ENCODE assay signal across 26 cellular contexts in the genomic region with DNA sequence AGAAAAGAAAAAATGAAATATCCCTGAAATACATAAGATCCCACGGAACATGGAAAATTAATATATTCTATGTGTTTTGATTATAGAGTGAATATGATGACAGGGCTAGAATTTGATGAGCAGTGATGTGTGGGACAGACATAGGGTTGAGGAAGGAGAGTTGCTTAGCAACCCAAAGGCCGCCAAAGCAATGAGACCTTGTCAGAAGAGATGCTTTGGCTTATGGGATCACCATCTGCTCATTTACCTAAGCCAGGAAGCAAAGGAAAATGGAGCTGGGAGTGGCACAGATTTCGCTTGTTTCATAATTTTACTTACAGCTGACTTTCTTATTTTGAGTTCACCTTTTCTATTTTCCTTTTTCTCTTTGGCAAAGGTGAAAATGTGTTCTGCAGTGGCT. TPM values are rescaled to one million over a fixed set of nuclear protein-coding genes. Genes with fewer than 3 reads are reported as not detected.
"Had no signal": no experiment of that assay in that cellular context is flagged by ENCODE, and none has a peak within 500 bp of the region (broad histone marks: within the 10 kb centered on the region; RNA-seq: fewer than 3 reads in every experiment).

No MANE protein-coding gene starts in this region.

- ATAC-seq: activated CD4-positive, CD25-positive, alpha-beta regulatory T cell treated with anti-CD3 and anti-CD28 coated beads, Interleukin-2, amount 50 U/mL, for 24 hours; body of pancreas; heart right ventricle; lower lobe of right lung; stimulated activated naive B cell treated with anti-CD40 and anti-IgM and Interleukin-4, amounts not matched to agents 10 μg/mL and 1 μg/mL and 100 μg/mL, for 72 hours had no signal

- H3K4me1 Mint-ChIP-seq: activated CD4-positive, alpha-beta memory T cell treated with anti-CD3 and anti-CD28 coated beads, Interleukin-2, amount 10 ng/mL, durations not matched to agents 7 days and 5 days; activated CD4-positive, alpha-beta T cell treated with anti-CD3 and anti-CD28 coated beads, Interleukin-2, amount 10 ng/mL, durations not matched to agents 24 days and 14 days; activated naive CD4-positive, alpha-beta T cell treated with anti-CD3 and anti-CD28 coated beads, Interleukin-2, amount 50 U/mL, for 24 hours; neural crest cell had no signal

- H3K27ac Mint-ChIP-seq: activated CD4-positive, alpha-beta memory T cell treated with anti-CD3 and anti-CD28 coated beads, Interleukin-2, amount 10 ng/mL, durations not matched to agents 7 days and 5 days; activated CD4-positive, alpha-beta T cell treated with anti-CD3 and anti-CD28 coated beads, Interleukin-2, amount 10 ng/mL, durations not matched to agents 24 days and 14 days; activated naive CD4-positive, alpha-beta T cell treated with anti-CD3 and anti-CD28 coated beads, Interleukin-2, amount 50 U/mL, for 24 hours; activated T-helper 1 cell treated with anti-CD3 and anti-CD28 coated beads, Interleukin-12 subunit alpha, Interleukin-12 subunit beta, Interleukin-2, Interleukin-4 antibody, amounts not matched to agents 30 ng/mL and 10 ng/mL and 1 ng/mL, durations not matched to agents 14 hours and 24 hours and 36 hours; dendritic cell treated with granulocyte-macrophage colony-stimulating factor and Interleukin-4, amounts not matched to agents 40 ng/mL and 50 ng/mL, for 4 days; stimulated activated naive B cell treated with anti-CD40 and anti-IgM and Interleukin-4, amounts not matched to agents 10 μg/mL and 1 μg/mL and 100 μg/mL, for 72 hours had no signal

- H3K4me3 Mint-ChIP-seq: activated CD4-positive, alpha-beta memory T cell treated with anti-CD3 and anti-CD28 coated beads, Interleukin-2, amount 10 ng/mL, durations not matched to agents 7 days and 5 days; activated CD4-positive, alpha-beta T cell treated with anti-CD3 and anti-CD28 coated beads, Interleukin-2, amount 10 ng/mL, durations not matched to agents 24 days and 14 days; activated naive CD4-positive, alpha-beta T cell treated with anti-CD3 and anti-CD28 coated beads, Interleukin-2, amount 50 U/mL, for 24 hours; activated T-helper 1 cell treated with anti-CD3 and anti-CD28 coated beads, Interleukin-12 subunit alpha, Interleukin-12 subunit beta, Interleukin-2, Interleukin-4 antibody, amounts not matched to agents 30 ng/mL and 10 ng/mL and 1 ng/mL, durations not matched to agents 14 hours and 24 hours and 36 hours; dendritic cell treated with granulocyte-macrophage colony-stimulating factor and Interleukin-4, amounts not matched to agents 40 ng/mL and 50 ng/mL, for 4 days; neural crest cell; stimulated activated naive B cell treated with anti-CD40 and anti-IgM and Interleukin-4, amounts not matched to agents 10 μg/mL and 1 μg/mL and 100 μg/mL, for 72 hours had no signal

- DNase-seq: activated CD4-positive, alpha-beta memory T cell treated with anti-CD3 and anti-CD28 coated beads, Interleukin-2, amount 10 ng/mL, durations not matched to agents 7 days and 5 days; activated CD4-positive, alpha-beta T cell treated with anti-CD3 and anti-CD28 coated beads, Interleukin-2, amount 10 ng/mL, durations not matched to agents 24 days and 14 days; activated gamma-delta T cell treated with Interleukin-2 at 50 U/mL for 16 hours; activated T-cell treated with anti-CD3 and anti-CD28 coated beads for 4 hours; anterior cingulate cortex; body of pancreas; effector CD8-positive, alpha-beta T cell; erythroblast; foreskin fibroblast; heart right ventricle; lower lobe of right lung; mesendoderm; naive B cell; retina; stimulated activated CD4-positive, alpha-beta T cell treated with anti-CD3 and anti-CD28 coated beads, Interleukin-2, amount 100 ng/mL, for 48 hours; stimulated activated CD8-positive, alpha-beta memory T cell treated with anti-CD3 and anti-CD28 coated beads, Interleukin-4, amount 100 ng/mL, for 48 hours; stimulated activated naive B cell treated with anti-CD40 and anti-IgM and Interleukin-4, amounts not matched to agents 10 μg/mL and 1 μg/mL and 100 μg/mL, for 72 hours; testis; trophoblast cell; uterus had no signal

- H3K36me3 Mint-ChIP-seq: activated naive CD4-positive, alpha-beta T cell treated with anti-CD3 and anti-CD28 coated beads, Interleukin-2, amount 50 U/mL, for 24 hours; naive B cell; stimulated activated naive B cell treated with anti-CD40 and anti-IgM and Interleukin-4, amounts not matched to agents 10 μg/mL and 1 μg/mL and 100 μg/mL, for 72 hours had no signal

- H3K9me3 Mint-ChIP-seq: activated CD4-positive, alpha-beta memory T cell treated with anti-CD3 and anti-CD28 coated beads, Interleukin-2, amount 10 ng/mL, durations not matched to agents 7 days and 5 days; activated CD4-positive, alpha-beta T cell treated with anti-CD3 and anti-CD28 coated beads, Interleukin-2, amount 10 ng/mL, durations not matched to agents 24 days and 14 days; activated naive CD4-positive, alpha-beta T cell treated with anti-CD3 and anti-CD28 coated beads, Interleukin-2, amount 50 U/mL, for 24 hours; activated T-helper 1 cell treated with anti-CD3 and anti-CD28 coated beads, Interleukin-12 subunit alpha, Interleukin-12 subunit beta, Interleukin-2, Interleukin-4 antibody, amounts not matched to agents 30 ng/mL and 10 ng/mL and 1 ng/mL, durations not matched to agents 14 hours and 24 hours and 36 hours; naive B cell; stimulated activated naive B cell treated with anti-CD40 and anti-IgM and Interleukin-4, amounts not matched to agents 10 μg/mL and 1 μg/mL and 100 μg/mL, for 72 hours had no signal

- H3K27me3 Mint-ChIP-seq: activated CD4-positive, alpha-beta memory T cell treated with anti-CD3 and anti-CD28 coated beads, Interleukin-2, amount 10 ng/mL, durations not matched to agents 7 days and 5 days; activated CD4-positive, alpha-beta T cell treated with anti-CD3 and anti-CD28 coated beads, Interleukin-2, amount 10 ng/mL, durations not matched to agents 24 days and 14 days; activated naive CD4-positive, alpha-beta T cell treated with anti-CD3 and anti-CD28 coated beads, Interleukin-2, amount 50 U/mL, for 24 hours; dendritic cell treated with granulocyte-macrophage colony-stimulating factor and Interleukin-4, amounts not matched to agents 40 ng/mL and 50 ng/mL, for 4 days; naive B cell; stimulated activated naive B cell treated with anti-CD40 and anti-IgM and Interleukin-4, amounts not matched to agents 10 μg/mL and 1 μg/mL and 100 μg/mL, for 72 hours had no signal

RNA-seq across cellular contexts. Expression of a gene that starts 20.9 kb away (rescaled TPM):
- total RNA-seq: activated CD4-positive, alpha-beta memory T cell treated with anti-CD3 and anti-CD28 coated beads, Interleukin-2, amount 10 ng/mL, durations not matched to agents 7 days and 5 days; activated CD4-positive, alpha-beta T cell treated with anti-CD3 and anti-CD28 coated beads, Interleukin-2, amount 10 ng/mL, durations not matched to agents 24 days and 14 days; activated T-helper 1 cell treated with anti-CD3 and anti-CD28 coated beads, Interleukin-12 subunit alpha, Interleukin-12 subunit beta, Interleukin-2, Interleukin-4 antibody, amounts not matched to agents 30 ng/mL and 10 ng/mL and 1 ng/mL, durations not matched to agents 14 hours and 24 hours and 36 hours; body of pancreas; omental fat pad; testis had no signal
